ENCODE assay signal across 3 cellular contexts in genomic region chr6:79089552-79090404, GRCh38.
TF ChIP-seq lines count a peak whose summit lies in the region.

No MANE protein-coding gene starts in this region.

TF ChIP-seq in HepG2, 621 proteins besides CTCF, POLR2A, EP300 and RAD21:
- TF ChIP-seq ZNF784 (CRISPR knock-in tag; IDR thresholded peaks at IDR 0.05; ENCODE audit: borderline replicate concordance) = no peak
- peak; percentile 20 for TF ChIP-seq PCBP2 (optimal IDR thresholded peaks at IDR 0.05; ENCODE audit: low read depth, low read length, poor library complexity, severe bottlenecking)
- 0 out of 2 replicates have a peak, but pooled peaks have one; percentile 17 for TF ChIP-seq LCORL (IDR thresholded peaks at IDR 0.05)
- TF ChIP-seq LCORL (CRISPR knock-in tag; IDR thresholded peaks at IDR 0.05) = no peak

TF ChIP-seq in WTC11, 78 proteins besides CTCF, POLR2A, EP300 and RAD21:
- TF ChIP-seq TEAD1 (CRISPR knock-in tag; IDR thresholded peaks at IDR 0.05) (no peak), ZNF512 (CRISPR knock-in tag; IDR thresholded peaks at IDR 0.05; ENCODE audit: borderline replicate concordance) (peak; percentile 90)

TF ChIP-seq in H1, 55 proteins besides CTCF, POLR2A, EP300 and RAD21:
- TF ChIP-seq GTF2F1 (IDR thresholded peaks at IDR 0.05; ENCODE audit: borderline replicate concordance, low read depth, low read length) = no peak
- TF ChIP-seq BACH1 (IDR thresholded peaks at IDR 0.05; ENCODE audit: low read length) = no peak
- TF ChIP-seq TEAD4 (IDR thresholded peaks at IDR 0.05; ENCODE audit: low read depth, low read length) = no peak
- TF ChIP-seq ASH2L (IDR thresholded peaks at IDR 0.05; ENCODE audit: low read length) = no peak
- TF ChIP-seq RNF2 (IDR thresholded peaks at IDR 0.05; ENCODE audit: borderline replicate concordance, low read depth, low read length, missing control alignments, poor library complexity, severe bottlenecking) = no peak
- no peak for TF ChIP-seq TBP (IDR thresholded peaks at IDR 0.05; ENCODE audit: low read depth, low read length)
- no peak for TF ChIP-seq KDM4A (IDR thresholded peaks at IDR 0.05; ENCODE audit: low read depth, low read length, severe bottlenecking)
- no peak for TF ChIP-seq CBX5 (IDR thresholded peaks at IDR 0.05; ENCODE audit: low read depth, low read length)
- no peak for TF ChIP-seq POU5F1 (IDR thresholded peaks at IDR 0.05; ENCODE audit: low read depth, low read length)
- no peak for TF ChIP-seq SIRT6 (IDR thresholded peaks at IDR 0.05; ENCODE audit: low read length)
- no peak for TF ChIP-seq ATF3 (IDR thresholded peaks at IDR 0.05; ENCODE audit: insufficient read depth, low read depth, low read length)
- no peak for TF ChIP-seq NANOG (IDR thresholded peaks at IDR 0.05; ENCODE audit: insufficient read depth, low read depth, low read length, poor library complexity, severe bottlenecking)
- TF ChIP-seq RFX5 (IDR thresholded peaks at IDR 0.05; ENCODE audit: borderline replicate concordance, low read depth, low read length) = no peak
- TF ChIP-seq YY1 (IDR thresholded peaks at IDR 0.05; ENCODE audit: low read depth, low read length) = no peak
